8 cellular contexts compared by ENCODE assay signal in the genomic region with DNA sequence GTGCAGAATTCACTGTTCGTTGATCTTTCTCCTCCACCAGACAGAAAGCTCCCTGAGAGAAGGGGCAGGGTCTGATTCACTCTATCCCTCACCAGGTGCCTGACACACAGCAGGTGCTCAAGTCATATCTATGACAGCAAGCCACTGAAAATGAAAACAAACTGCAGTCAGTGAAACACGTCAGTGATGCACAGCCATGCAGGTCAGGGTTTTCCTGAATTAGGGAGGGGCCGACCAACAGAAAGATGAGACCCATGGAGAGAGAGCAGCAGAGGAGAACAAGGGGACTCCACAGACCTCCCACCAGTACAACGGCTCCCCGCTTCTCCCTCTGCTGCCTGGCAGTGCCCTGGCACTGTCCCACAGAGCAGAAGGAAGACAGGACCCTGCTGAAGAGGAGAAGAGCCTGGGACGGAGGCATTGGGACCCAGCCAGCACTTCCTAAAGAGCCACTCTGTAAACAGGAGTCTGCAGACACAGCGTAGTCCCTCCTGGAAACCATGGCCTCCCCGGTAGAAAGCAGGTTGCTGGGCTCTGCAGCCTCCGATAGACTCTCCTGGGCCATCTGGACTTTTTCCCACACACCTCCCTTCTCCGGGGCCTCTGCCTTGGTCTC. TPM values are rescaled to one million over a fixed set of nuclear protein-coding genes. Genes with fewer than 3 reads are reported as not detected.
DNase-seq lines count a peak whose midpoint lies in the region; ATAC-seq, FAIRE-seq and TF ChIP-seq lines count a peak whose summit lies in the region.

No MANE protein-coding gene starts in this region.

- intact Hi-C loops in GM12878 (cut with micrococcal nuclease; ENCODE audit: unreplicated experiment) = no loop called here

- H3K4me2 ChIP-seq in GM12878 (ENCODE audit: control insufficient read depth, insufficient read depth) = peak overlapping the region; percentile 20; the same call in 1 of the 2 replicates

- 53% methylated on average over 10 of the region's 10 CpGs for WGBS in GM12878 (ENCODE audit: insufficient coverage, insufficient replicate concordance, low lambda C conversion rate, missing lambda C conversion rate)

- TF ChIP-seq CTCF in GM12878 (IDR thresholded peaks at IDR 0.05 in 2 of 3, conservative IDR thresholded peaks at IDR 0.05 in 1 of 3; ENCODE audit: control insufficient read depth in 2 of 3, extremely low read depth in 1 of 3, insufficient read depth in 1 of 3, low read depth in 3 of 3, low read length in 3 of 3) = no peak
- TF ChIP-seq CTCF in nephron progenitor cell (IDR thresholded peaks at IDR 0.05) = no peak
- no peak for TF ChIP-seq CTCF in GM20000 (IDR thresholded peaks at IDR 0.05; ENCODE audit: extremely low read depth, missing control alignments)

- TF ChIP-seq EP300 in GM12878 (IDR thresholded peaks at IDR 0.05; ENCODE audit: borderline replicate concordance in 1 of 2, control insufficient read depth in 1 of 2, low read depth in 2 of 2, low read length in 2 of 2) = peak; percentile 19 to 31; a peak in 1 of 4 replicates

- peaks cover 71% of the 10 kb centered on the region for H3K4me1 Mint-ChIP-seq in nephron progenitor cell

- FAIRE-seq in GM12891 (lab: Jason Lieb, UNC) (peak; percentile 76), GM12878 (lab: Jason Lieb, UNC) (no peak)

- ATAC-seq in HG03432 (IDR thresholded peaks at IDR 0.05; ENCODE audit: unreplicated experiment) = peak; percentile 28
- ATAC-seq in GM12878 = peak; percentile 10

- peak overlapping the region; percentile 88 for H3K27ac Mint-ChIP-seq in nephron progenitor cell

- peak overlapping the region; percentile 19 for H3K4me3 Mint-ChIP-seq in nephron progenitor cell

- H3K4me3 ChIP-seq in GM12878 = no peak overlapping the region

- peaks cover 2% of the 10 kb centered on the region for H3K27me3 Mint-ChIP-seq in nephron progenitor cell (ENCODE audit: low read depth, poor library complexity)

- no TSS peak for BruUV-seq in GM12878 (replicated peaks; lab: Mats Ljungman, UMichigan)

- CTCF ChIA-PET in GM12878 (lab: Yijun Ruan, JAX) = interaction anchor here (0.7 to 9.7 kb wide), 4 partner anchors 25 to 165 kb away, joined by 3 to 106 read pairs (median 6); no protein-coding TSS in a partner anchor

- H3K79me2 ChIP-seq in GM12878 (ENCODE audit: control insufficient read depth, insufficient read depth, low read length) = peaks cover 14% of the 10 kb centered on the region

- H3K9me3 Mint-ChIP-seq in nephron progenitor cell = no peaks in the 10 kb centered on the region

- RAD21 ChIA-PET in GM12878 (lab: Charles Lee; ENCODE audit: unreplicated experiment) = interaction anchor here (2.6 to 12.8 kb wide), 2 partner anchors 25 to 47 kb away, joined by 18 to 309 read pairs; no protein-coding TSS in a partner anchor

- in situ Hi-C loops in GM12878 (cut with MboI) = no loop called here

- no peak overlapping the region for H3K9ac ChIP-seq in GM12878 (ENCODE audit: control insufficient read depth, insufficient read depth, low read length)

- H3K27ac ChIP-seq in GM12878 (ENCODE audit: control insufficient read depth, insufficient read depth) = peak overlapping the region; percentile 26; the same call in 1 of the 2 replicates

- H4K20me1 ChIP-seq in GM12878 (ENCODE audit: control insufficient read depth, insufficient read depth) = no peaks in the 10 kb centered on the region

- peaks cover 34% of the 10 kb centered on the region for H3K36me3 Mint-ChIP-seq in nephron progenitor cell (ENCODE audit: low read depth)

- SMC1A ChIA-PET in GM12878 (lab: Charles Lee; ENCODE audit: uncharacterized antibody, unreplicated experiment) = interaction anchor here (0.7 to 12.9 kb wide), 4 partner anchors 13 to 47 kb away, joined by 3 to 334 read pairs (median 6); no protein-coding TSS in a partner anchor

- no peak for TF ChIP-seq RAD21 in GM12878 (IDR thresholded peaks at IDR 0.05; ENCODE audit: insufficient read depth, low read depth, low read length)

- DNase-seq in GM12891 (ENCODE audit: insufficient read length, low spot score) = no peak
- DNase-seq in GM12878 (ENCODE audit: low read depth, low spot score) = no peak
- no peak for DNase-seq in nephron progenitor cell
- DNase-seq in SW 1271 (lab: John Stamatoyannopoulos, UW) = no peak
- no peak for DNase-seq in GM20000 (ENCODE audit: low spot score)
- no peak for DNase-seq in AML-193 (lab: John Stamatoyannopoulos, UW)
- DNase-seq in middle frontal gyrus (ENCODE audit: extremely low spot score, low spot score) = no peak

- POLR2A ChIA-PET in GM12878 (lab: Charles Lee) = interaction anchor here (1.0 to 2.6 kb wide), 3 partner anchors 24 to 47 kb away, joined by 3 to 15 read pairs (median 5); no protein-coding TSS in a partner anchor

- peaks cover 62% of the 10 kb centered on the region for H3K4me1 ChIP-seq in GM12878 (ENCODE audit: control insufficient read depth, insufficient read depth, low read length)

- no peak overlapping the region for H2AFZ ChIP-seq in GM12878 (ENCODE audit: control insufficient read depth, low read depth, low read length)

- H3K36me3 ChIP-seq in GM12878 (ENCODE audit: control insufficient read depth in 2 of 2, insufficient read depth in 2 of 2, low read length in 1 of 2) = peaks cover 4 to 24% of the 10 kb centered on the region in 2 experiments; a peak in 3 of 4 replicates

- TF ChIP-seq POLR2A in GM12891 (IDR thresholded peaks at IDR 0.05; ENCODE audit: low read depth, low read length) (no peak), GM12878 (IDR thresholded peaks at IDR 0.05; ENCODE audit: low read depth, low read length) (peak; percentile 20; the same call in 1 of the 2 replicates)

- H3K9me3 ChIP-seq in GM12878 (replicated peaks; ENCODE audit: control insufficient read depth, insufficient read depth, low read length) = no peaks in the 10 kb centered on the region

- no peaks in the 10 kb centered on the region for H3K27me3 ChIP-seq in GM12878 (replicated peaks in 1 of 2; ENCODE audit: control insufficient read depth in 2 of 2, insufficient read depth in 2 of 2, low read length in 1 of 2)

TF ChIP-seq in GM12891, 5 proteins besides CTCF, POLR2A, EP300 and RAD21:
- TF ChIP-seq SPI1 (IDR thresholded peaks at IDR 0.05; ENCODE audit: low read depth, low read length) = no peak
- TF ChIP-seq POLR2AphosphoS5 (IDR thresholded peaks at IDR 0.05; ENCODE audit: low read depth, low read length) = no peak
- TF ChIP-seq PAX5 (IDR thresholded peaks at IDR 0.05; ENCODE audit: insufficient read depth, low read length, severe bottlenecking) = no peak
- no peak for TF ChIP-seq TAF1 (IDR thresholded peaks at IDR 0.05; ENCODE audit: low read depth, low read length)
- no peak for TF ChIP-seq POU2F2 (IDR thresholded peaks at IDR 0.05; ENCODE audit: low read depth, low read length)
TF ChIP-seq in GM12891: peak in this region for 0.

TF ChIP-seq in GM12878, 131 proteins besides CTCF, POLR2A, EP300 and RAD21 (continues in another document):
- no peak for TF ChIP-seq ZNF622 (IDR thresholded peaks at IDR 0.05)
- TF ChIP-seq IRF3 (IDR thresholded peaks at IDR 0.05) = no peak
- peak; percentile 19 for TF ChIP-seq SKIL (IDR thresholded peaks at IDR 0.05; ENCODE audit: low read depth, poor library complexity, severe bottlenecking)

RNA-seq across cellular contexts. Expression of gene FAM53B, which starts 50.3 kb away (rescaled TPM):
- polyA plus RNA-seq in GM12891 (2012; ENCODE audit: low read depth, missing spikeins) = 8.0 TPM
- 50.5 and 56.5 TPM in 2 replicates for total RNA-seq in GM12878 (2013; cell fraction: nucleolus; rRNA removed)
- total RNA-seq in GM12878 (2014; rRNA removed) (20.6 and 26.3 TPM in 2 replicates), GM12878 (2014; rRNA removed; fragmentation: Illumina TruSeq; extraction: Trizol) (9.8 and 12.2 TPM in 2 replicates), GM12878 (2021) (25.2 and 26.1 TPM in 2 replicates)
- polyA plus RNA-seq in GM12878 (2011; ENCODE audit: low read depth) = 3.7 TPM
- polyA plus RNA-seq in GM12878 (2011; rRNA removed) (6.3 and 8.6 TPM in 2 replicates), GM12878 (2014; fragmentation: Illumina TruSeq; extraction: Trizol) (2.7 and 6.5 TPM in 2 replicates), GM12878 (2014; fragmentation: Nextera tagmentation; extraction: Ambion mirVana) (under 1 TPM; 0.05 to 0.16 TPM), GM12878 (2014; rRNA removed) (14.8 and 15.6 TPM in 2 replicates), GM12878 (2016; fragmentation: Nextera tagmentation; extraction: Ambion mirVana) (1 to 10 TPM; 4.9 to 7.7 TPM)
- polyA plus RNA-seq in GM12878 (2011; cell fraction: cytosol; rRNA removed) = 10.5 and 14.4 TPM in 2 replicates
- polyA plus RNA-seq in GM12878 (2011; cell fraction: nucleus; rRNA removed) = 14.4 and 19.5 TPM in 2 replicates
- 7.8 and 8.4 TPM in 2 replicates for polyA plus RNA-seq in GM12878 (2012)
- polyA minus RNA-seq in GM12878 (2011; rRNA and poly(A)+ RNA removed) = 15.6 and 28.6 TPM in 2 replicates
- polyA minus RNA-seq in GM12878 (2011; cell fraction: cytosol; rRNA and poly(A)+ RNA removed) = 13.3 and 14.2 TPM in 2 replicates
- 11.6 and 25.5 TPM in 2 replicates for polyA minus RNA-seq in GM12878 (2011; cell fraction: nucleus; rRNA and poly(A)+ RNA removed)
